Comparison of ENCODE assay signal across 8 cellular contexts in genomic region chr2:200963918-200964252, GRCh38. TPM values are rescaled to one million over a fixed set of nuclear protein-coding genes. Genes with fewer than 3 reads are reported as not detected.
DNase-seq lines count a peak whose midpoint lies in the region; ATAC-seq, FAIRE-seq and TF ChIP-seq lines count a peak whose summit lies in the region.
"Not testable (repeated sequence)": the region's sequence is repeated elsewhere in the genome, so short reads cannot be mapped to it uniquely, and the experiment has no call there.

No MANE protein-coding gene starts in this region.

- not testable (repeated sequence) for FAIRE-seq in bronchial epithelial cell (lab: Jason Lieb, UNC)

- peak; percentile 4 for ATAC-seq in GM21576 (IDR thresholded peaks at IDR 0.05; ENCODE audit: unreplicated experiment)
- ATAC-seq in activated B cell treated with CpG ODN at 0.5 μM for 24 hours (ENCODE audit: low read depth), result peak; percentile 4
- ATAC-seq in naive thymus-derived CD8-positive, alpha-beta T cell, result peak in 1 of 2 donors; percentile 7

- CTCF ChIA-PET in CD4-positive, alpha-beta memory T cell (lab: Charles Lee; ENCODE audit: partially characterized antibody), result interaction anchor here (0.9 to 5.7 kb wide), 24 partner anchors 8 to 300 kb away, joined by 3 to 53 read pairs (median 5); partner anchors contain the start of genes CFLAR and NIF3L1
- CTCF ChIA-PET in activated B cell treated with CpG ODN at 0.5 μM for 24 hours (lab: Charles Lee), result interaction anchor here (0.7 to 3.6 kb wide), 12 partner anchors 10 to 415 kb away, joined by 3 to 46 read pairs (median 5); partner anchors contain the start of gene CASP10

- not testable (repeated sequence) for H3K9me3 Mint-ChIP-seq in CD4-positive, alpha-beta memory T cell; activated B cell treated with CpG ODN at 0.5 μM for 24 hours; naive thymus-derived CD8-positive, alpha-beta T cell

- POLR2A ChIA-PET in CD4-positive, alpha-beta memory T cell (lab: Charles Lee; ENCODE audit: partially characterized antibody), result interaction anchor here (0.6 to 2.5 kb wide), 32 partner anchors 8 to 298 kb away, joined by 3 to 53 read pairs (median 4); partner anchors contain the start of genes BZW1, CFLAR, CLK1 and NDUFB3
- POLR2A ChIA-PET in activated B cell treated with CpG ODN at 0.5 μM for 24 hours (lab: Charles Lee), result interaction anchor here (0.7 to 2.5 kb wide), 15 partner anchors 10 to 268 kb away, joined by 3 to 42 read pairs (median 7); partner anchors contain the start of genes CASP10, CFLAR, CLK1 and NIF3L1
- POLR2A ChIA-PET in naive thymus-derived CD8-positive, alpha-beta T cell (lab: Charles Lee), result interaction anchor here (0.6 to 3.6 kb wide), 14 partner anchors 10 to 294 kb away, joined by 3 to 39 read pairs (median 5); partner anchors contain the start of genes BZW1, CFLAR, CLK1 and HYCC2

- peak overlapping the region; percentile 96 to 99 (median 98) for H3K4me3 Mint-ChIP-seq in CD4-positive, alpha-beta memory T cell
- H3K4me3 Mint-ChIP-seq in activated B cell treated with CpG ODN at 0.5 μM for 24 hours, result peak overlapping the region; percentile 97
- H3K4me3 Mint-ChIP-seq in naive thymus-derived CD8-positive, alpha-beta T cell, result peak overlapping the region; percentile 95 to 99 (median 98)

- not testable (repeated sequence) for DNase-seq in CD4-positive, alpha-beta memory T cell; activated B cell treated with CpG ODN at 0.5 μM for 24 hours; bronchial epithelial cell (ENCODE audit: low read depth); naive thymus-derived CD8-positive, alpha-beta T cell
- peak; percentile 20 for DNase-seq in left ventricle myocardium inferior

- H3K27me3 Mint-ChIP-seq in CD4-positive, alpha-beta memory T cell; activated B cell treated with CpG ODN at 0.5 μM for 24 hours; naive thymus-derived CD8-positive, alpha-beta T cell: not testable (repeated sequence)

- H3K27me3 ChIP-seq in CD4-positive, alpha-beta memory T cell (ENCODE audit: insufficient read depth, low read length); HUES48 (ENCODE audit: control insufficient read depth, insufficient read depth, low read length); bronchial epithelial cell (ENCODE audit: control insufficient read depth, insufficient read depth, low read length); left ventricle myocardium inferior (ENCODE audit: low read depth); subcutaneous abdominal adipose tissue (ENCODE audit: control insufficient read depth in 5 of 5, insufficient read depth in 4 of 5, low read length in 5 of 5): not testable (repeated sequence)

- H3K9ac ChIP-seq in HUES48 (ENCODE audit: low read depth, low read length), result peak overlapping the region; percentile 94
- peak overlapping the region; percentile 11 to 92 (median 78) for H3K9ac ChIP-seq in subcutaneous abdominal adipose tissue (ENCODE audit: low read length in 5 of 5)

- peaks cover 51% of the 10 kb centered on the region for H3K4me1 ChIP-seq in CD4-positive, alpha-beta memory T cell (ENCODE audit: insufficient read depth, low read length)
- not testable (repeated sequence) for H3K4me1 ChIP-seq in HUES48 (ENCODE audit: control insufficient read depth, insufficient read depth, low read length)
- H3K4me1 ChIP-seq in left ventricle myocardium inferior (peaks cover 78% of the 10 kb centered on the region), subcutaneous abdominal adipose tissue (ENCODE audit: control insufficient read depth in 5 of 5, insufficient read depth in 5 of 5, low read length in 5 of 5) (peaks cover 6 to 54% (median 41%) of the 10 kb centered on the region in 5 donors)

- peaks cover 37 to 74% (median 56%) of the 10 kb centered on the region in 4 donors for H3K4me1 Mint-ChIP-seq in CD4-positive, alpha-beta memory T cell
- H3K4me1 Mint-ChIP-seq in activated B cell treated with CpG ODN at 0.5 μM for 24 hours, result peaks cover 64% of the 10 kb centered on the region
- peaks cover 40 to 67% (median 61%) of the 10 kb centered on the region in 4 donors for H3K4me1 Mint-ChIP-seq in naive thymus-derived CD8-positive, alpha-beta T cell

- intact Hi-C loops in CD4-positive, alpha-beta memory T cell (cut with micrococcal nuclease), result loop anchor here (1.0 to 5.0 kb wide), 11 partner anchors 75 to 678 kb away; partner anchors contain the start of genes BZW1, CFLAR, CLK1 and HYCC2
- intact Hi-C loops in activated B cell treated with CpG ODN at 0.5 μM for 24 hours (cut with micrococcal nuclease), result loop anchor here (1.0 to 5.0 kb wide), 11 partner anchors 59 to 678 kb away; partner anchors contain the start of genes BZW1, CLK1, NIF3L1 and PPIL3
- intact Hi-C loops in left ventricle myocardium inferior (cut with micrococcal nuclease), result not testable (repeated sequence)

- H3K27ac ChIP-seq in CD4-positive, alpha-beta memory T cell (ENCODE audit: low read depth, low read length), result peak overlapping the region; percentile 79
- peak overlapping the region; percentile 99 for H3K27ac ChIP-seq in HUES48 (ENCODE audit: low read depth, low read length)
- peak overlapping the region; percentile 95 for H3K27ac ChIP-seq in left ventricle myocardium inferior (replicated peaks)
- H3K27ac ChIP-seq in subcutaneous abdominal adipose tissue (ENCODE audit: low read depth, low read length), result peak overlapping the region; percentile 76

- peaks cover 4 to 21% of the 10 kb centered on the region in 2 donors for H3K36me3 Mint-ChIP-seq in CD4-positive, alpha-beta memory T cell
- H3K36me3 Mint-ChIP-seq in activated B cell treated with CpG ODN at 0.5 μM for 24 hours (ENCODE audit: low read depth), result peaks cover 20% of the 10 kb centered on the region
- H3K36me3 Mint-ChIP-seq in naive thymus-derived CD8-positive, alpha-beta T cell, result not testable (repeated sequence)

- H3K36me3 ChIP-seq in CD4-positive, alpha-beta memory T cell (ENCODE audit: insufficient read depth, low read length); bronchial epithelial cell (ENCODE audit: control insufficient read depth, insufficient read depth, low read length); left ventricle myocardium inferior; subcutaneous abdominal adipose tissue (ENCODE audit: control insufficient read depth in 5 of 5, insufficient read depth in 5 of 5, low read length in 5 of 5): not testable (repeated sequence)
- H3K36me3 ChIP-seq in HUES48 (ENCODE audit: control insufficient read depth, insufficient read depth, low read length), result peaks cover 22% of the 10 kb centered on the region

- TF ChIP-seq CTCF in activated B cell treated with CpG ODN at 0.5 μM for 24 hours (IDR thresholded peaks at IDR 0.05); bronchial epithelial cell (IDR thresholded peaks at IDR 0.05; ENCODE audit: insufficient read depth, low read length, severe bottlenecking); left ventricle myocardium inferior (IDR thresholded peaks at IDR 0.05; ENCODE audit: borderline replicate concordance): not testable (repeated sequence)

- peak overlapping the region; percentile 98 to 100 (median 99) for H3K27ac Mint-ChIP-seq in CD4-positive, alpha-beta memory T cell
- H3K27ac Mint-ChIP-seq in activated B cell treated with CpG ODN at 0.5 μM for 24 hours, result peak overlapping the region; percentile 97
- H3K27ac Mint-ChIP-seq in naive thymus-derived CD8-positive, alpha-beta T cell, result peak overlapping the region; percentile 95 to 100 (median 99)

- not testable (repeated sequence) for H3K9me3 ChIP-seq in CD4-positive, alpha-beta memory T cell (ENCODE audit: control insufficient read depth in 1 of 2, low read length in 2 of 2); HUES48 (ENCODE audit: control insufficient read depth, insufficient read depth, low read length); left ventricle myocardium inferior (replicated peaks); subcutaneous abdominal adipose tissue (ENCODE audit: control insufficient read depth in 5 of 5, low read length in 5 of 5)

- peak overlapping the region; percentile 87 to 95 for H3K4me3 ChIP-seq in CD4-positive, alpha-beta memory T cell (ENCODE audit: low read length in 2 of 2)
- H3K4me3 ChIP-seq in HUES48 (ENCODE audit: low read depth, low read length) (peak overlapping the region; percentile 88), bronchial epithelial cell (ENCODE audit: low read depth, low read length) (peak overlapping the region; percentile 94), left ventricle myocardium inferior (peak overlapping the region; percentile 89), subcutaneous abdominal adipose tissue (ENCODE audit: low read depth in 1 of 5, low read length in 5 of 5) (peak overlapping the region; percentile 87 to 98 (median 97))

RNA-seq across cellular contexts. Expression of gene ORC2, which starts 0.4 kb away (rescaled TPM):
- total RNA-seq in CD4-positive, alpha-beta memory T cell, result 10 to 100 TPM; 72.2 to 76.4 TPM
- polyA plus RNA-seq in CD4-positive, alpha-beta memory T cell, result 10 to 100 TPM in 1 of 2 donors, 1 to 10 TPM in 1; 9.1 to 13.5 TPM
- total RNA-seq in activated B cell treated with CpG ODN at 0.5 μM for 24 hours, result 36.8 and 38.1 TPM in 2 replicates
- total RNA-seq in bronchial epithelial cell, result 14.5 and 16.3 TPM in 2 replicates
- total RNA-seq in left ventricle myocardium inferior, result 24.5 TPM
- total RNA-seq in naive thymus-derived CD8-positive, alpha-beta T cell, result 10 to 100 TPM; 51.9 to 66.8 TPM
- 10 to 100 TPM in 1 of 3 donors, 1 to 10 TPM in 2; 9.4 to 11.1 (median 9.4) TPM for polyA plus RNA-seq in naive thymus-derived CD8-positive, alpha-beta T cell
